Comparison of ENCODE assay signal across 8 cellular contexts in genomic region chr2:241637233-241638062, GRCh38. TPM values are rescaled to one million over a fixed set of nuclear protein-coding genes. Genes with fewer than 3 reads are reported as not detected.
DNase-seq lines count a peak whose midpoint lies in the region; ATAC-seq and TF ChIP-seq lines count a peak whose summit lies in the region.

Gene ATG4B, plus strand, starts transcription at chr2:241637693. Its CDS starts 22 bp downstream, at chr2:241637715.

- peak within 1 kb of the TSS; percentile 94 for H3K27ac Mint-ChIP-seq in activated T-cell treated with anti-CD3 and anti-CD28 coated beads, Interleukin-2, amount 50 U/mL, for 24 hours

- H3K4me1 ChIP-seq in HUES64 (ENCODE audit: insufficient read depth, low read length) (peaks cover 3% of the 10 kb centered on the region; the same call in 1 of the 2 replicates), PC-9 (replicated peaks; ENCODE audit: insufficient read depth) (peaks cover 25% of the 10 kb centered on the region), esophagus (ENCODE audit: control insufficient read depth in 2 of 2, insufficient read depth in 2 of 2, low read length in 1 of 2) (peaks cover 8 to 18% of the 10 kb centered on the region in 2 donors), mucosa of stomach (ENCODE audit: control insufficient read depth, insufficient read depth, low read length) (peaks cover 17% of the 10 kb centered on the region)

- peaks cover 52% of the 10 kb centered on the region for H4K20me1 ChIP-seq in PC-9 (ENCODE audit: insufficient read depth)

- H3K4me3 ChIP-seq in HUES64 (ENCODE audit: low read length) (peak within 1 kb of the TSS; percentile 100), PC-9 (peak within 1 kb of the TSS; percentile 92), esophagus (ENCODE audit: low read depth in 1 of 2, low read length in 2 of 2) (peak within 1 kb of the TSS; percentile 76 to 85), mucosa of stomach (ENCODE audit: low read length) (peak within 1 kb of the TSS; percentile 74)

- peak within 1 kb of the TSS; percentile 92 for H2AFZ ChIP-seq in PC-9

- H3K36me3 ChIP-seq in HUES64 (ENCODE audit: insufficient read depth, low read length) (peaks cover 41% of the 10 kb centered on the region), PC-9 (ENCODE audit: low read depth) (peaks cover 3% of the 10 kb centered on the region), esophagus (ENCODE audit: control insufficient read depth in 2 of 2, insufficient read depth in 2 of 2, low read length in 1 of 2) (peaks cover 5 to 18% of the 10 kb centered on the region in 2 donors), mucosa of stomach (ENCODE audit: control insufficient read depth, insufficient read depth, low read length) (no peaks in the 10 kb centered on the region)

- H3K4me1 Mint-ChIP-seq in activated T-cell treated with anti-CD3 and anti-CD28 coated beads, Interleukin-2, amount 50 U/mL, for 24 hours (ENCODE audit: low read depth), result peaks cover 53% of the 10 kb centered on the region

- H3K27ac ChIP-seq in HUES64 (ENCODE audit: low read depth, low read length), result peak within 1 kb of the TSS; percentile 100
- H3K27ac ChIP-seq in PC-9, result peak within 1 kb of the TSS; percentile 86
- H3K27ac ChIP-seq in esophagus (ENCODE audit: low read depth in 2 of 2, low read length in 1 of 2), result peak within 1 kb of the TSS; percentile 98 to 99

- CTCF ChIA-PET in PC-9 (lab: Charles Lee), result interaction anchor here (0.6 to 0.8 kb wide), 2 partner anchors 42 to 559 kb away, joined by 3 to 4 read pairs; no protein-coding TSS in a partner anchor

- no peaks in the 10 kb centered on the region for H3K27me3 ChIP-seq in HUES64 (ENCODE audit: insufficient read depth, low read length)
- H3K27me3 ChIP-seq in PC-9 (ENCODE audit: insufficient read depth, low read depth), result no peaks in the 10 kb centered on the region
- H3K27me3 ChIP-seq in esophagus (ENCODE audit: control insufficient read depth in 1 of 2, insufficient read depth in 2 of 2, low read length in 2 of 2), result no peaks in the 10 kb centered on the region
- no peaks in the 10 kb centered on the region for H3K27me3 ChIP-seq in mucosa of stomach (ENCODE audit: control insufficient read depth, insufficient read depth, low read length)

- BruUV-seq in PC-9 (replicated peaks; lab: Mats Ljungman, UMichigan), result no TSS peak

- H3K36me3 Mint-ChIP-seq in activated T-cell treated with anti-CD3 and anti-CD28 coated beads, Interleukin-2, amount 50 U/mL, for 24 hours (ENCODE audit: low read depth), result peaks cover 72% of the 10 kb centered on the region

- peak within 1 kb of the TSS; percentile 84 for H3K4me2 ChIP-seq in PC-9

- peak; percentile 64 for ATAC-seq in GM21423 (IDR thresholded peaks at IDR 0.05; ENCODE audit: unreplicated experiment)

- H3K9me3 Mint-ChIP-seq in activated T-cell treated with anti-CD3 and anti-CD28 coated beads, Interleukin-2, amount 50 U/mL, for 24 hours, result no peaks in the 10 kb centered on the region

- H3K9ac ChIP-seq in HUES64 (ENCODE audit: low read depth, low read length), result peak within 1 kb of the TSS; percentile 100
- peak within 1 kb of the TSS; percentile 84 for H3K9ac ChIP-seq in mucosa of stomach (ENCODE audit: low read length)

- H3K79me2 ChIP-seq in PC-9 (ENCODE audit: low read depth), result peaks cover 87% of the 10 kb centered on the region

- peak within 1 kb of the TSS; percentile 89 for H3K4me3 Mint-ChIP-seq in activated T-cell treated with anti-CD3 and anti-CD28 coated beads, Interleukin-2, amount 50 U/mL, for 24 hours

- WGBS in HUES64, result under 1% methylated on average over 123 of the region's 123 CpGs
- WGBS in esophagus, 2 donors, result 0 to 1% methylated on average over 96 to 123 of the region's 123 CpGs

- no peaks in the 10 kb centered on the region for H3K9me2 ChIP-seq in PC-9 (ENCODE audit: insufficient read depth)

- H3K9me3 ChIP-seq in HUES64 (ENCODE audit: insufficient read depth, low read depth, low read length) (peaks cover 12% of the 10 kb centered on the region), PC-9 (ENCODE audit: insufficient read depth, low read depth) (no peaks in the 10 kb centered on the region), esophagus (ENCODE audit: control insufficient read depth in 2 of 2, insufficient read depth in 1 of 2, low read depth in 1 of 2, low read length in 1 of 2) (no peaks in the 10 kb centered on the region), mucosa of stomach (ENCODE audit: control insufficient read depth, low read length) (no peaks in the 10 kb centered on the region)

- intact Hi-C loops in PC-9 (cut with micrococcal nuclease; ENCODE audit: unreplicated experiment), result loop anchor here (1.0 to 10.0 kb wide), 2 partner anchors 129 to 363 kb away; partner anchors contain the start of gene STK25

- POLR2A ChIA-PET in PC-9 (lab: Charles Lee; ENCODE audit: unreplicated experiment), result interaction anchor here (0.5 to 0.6 kb wide), 5 partner anchors 49 to 1072 kb away, joined by 3 to 6 read pairs (median 4); no protein-coding TSS in a partner anchor

- peak; percentile 94 for DNase-seq in DMS 273 (lab: John Stamatoyannopoulos, UW; ENCODE audit: unreplicated experiment)
- DNase-seq in PC-9, result peak; percentile 69 to 91
- peak; percentile 90 for DNase-seq in activated T-cell treated with anti-CD3 and anti-CD28 coated beads, Interleukin-2, amount 50 U/mL, for 24 hours
- peak; percentile 49 to 57 for DNase-seq in stimulated activated CD8-positive, alpha-beta memory T cell treated with anti-CD3 and anti-CD28 coated beads, Interleukin-7, amount 100 ng/mL, for 1 hour (ENCODE audit: low read depth in 2 of 2)

- H3F3A ChIP-seq in PC-9 (ENCODE audit: insufficient read depth, low read depth), result no peaks in the 10 kb centered on the region

- H3K27me3 Mint-ChIP-seq in activated T-cell treated with anti-CD3 and anti-CD28 coated beads, Interleukin-2, amount 50 U/mL, for 24 hours, result no peaks in the 10 kb centered on the region

- TF ChIP-seq CTCF in PC-9 (conservative IDR thresholded peaks at IDR 0.05), result no peak

RNA-seq across cellular contexts. Expression of gene ATG4B, which starts in this region (rescaled TPM):
- 53.3 TPM for polyA plus RNA-seq in HUES64 (2013, experiment 1 of 2)
- 63.5 TPM for polyA plus RNA-seq in HUES64 (2013, experiment 2 of 2)
- total RNA-seq in PC-9 (2021), result 162 and 177 TPM in 2 replicates
- polyA plus RNA-seq in esophagus, result 10 to 100 TPM; 43.2 to 54.4 TPM

Comparison
In these comparisons a context has a peak if more than half of its experiments do, and no peak if none do; other contexts are left out.
1. Peak in every context shown above with its lines: DNase-seq, ATAC-seq, H3K4me3 ChIP-seq and H3K27ac ChIP-seq.